ENCODE assay signal across 8 cellular contexts in genomic region chr1:207831517-207832327, GRCh38.
DNase-seq lines count a peak whose midpoint lies in the region; ATAC-seq, FAIRE-seq and TF ChIP-seq lines count a peak whose summit lies in the region.

No MANE protein-coding gene starts in this region.

- peak; percentile 84 for ATAC-seq in HG02678 (IDR thresholded peaks at IDR 0.05; ENCODE audit: unreplicated experiment)
- peak; percentile 88 to 89 for ATAC-seq in stimulated activated naive B cell treated with anti-CD40 and anti-IgM and Interleukin-4, amounts not matched to agents 10 μg/mL and 1 μg/mL and 100 μg/mL, for 72 hours (replicated peaks)

- DNase-seq in GM18507 (ENCODE audit: extremely low spot score, insufficient read length, low read depth) (peak; percentile 54), germinal center (ENCODE audit: low spot score) (peak; percentile 34), NCI-H82 treated with DMSO at 0.1 percent for 48 hours (lab: John Stamatoyannopoulos, UW; ENCODE audit: unreplicated experiment) (no peak), GM03348 (ENCODE audit: low spot score) (no peak), H54 (ENCODE audit: insufficient read length, low spot score) (no peak)
- DNase-seq in activated CD4-positive, alpha-beta T cell treated with anti-CD3 and anti-CD28 coated beads, Interleukin-2, amount 10 ng/mL, durations not matched to agents 24 days and 14 days = peak; percentile 87
- DNase-seq in stimulated activated naive B cell treated with anti-CD40 and anti-IgM and Interleukin-4, amounts not matched to agents 10 μg/mL and 1 μg/mL and 100 μg/mL, for 72 hours = peak; percentile 68

- H3K4me3 Mint-ChIP-seq in activated CD4-positive, alpha-beta T cell treated with anti-CD3 and anti-CD28 coated beads, Interleukin-2, amount 10 ng/mL, durations not matched to agents 24 days and 14 days = peak overlapping the region; percentile 88
- peak overlapping the region; percentile 78 to 85 for H3K4me3 Mint-ChIP-seq in stimulated activated naive B cell treated with anti-CD40 and anti-IgM and Interleukin-4, amounts not matched to agents 10 μg/mL and 1 μg/mL and 100 μg/mL, for 72 hours

- H3K36me3 Mint-ChIP-seq in activated CD4-positive, alpha-beta T cell treated with anti-CD3 and anti-CD28 coated beads, Interleukin-2, amount 10 ng/mL, durations not matched to agents 24 days and 14 days (ENCODE audit: low read depth) = peaks cover 24% of the 10 kb centered on the region
- peaks cover 10 to 21% of the 10 kb centered on the region in 2 donors for H3K36me3 Mint-ChIP-seq in stimulated activated naive B cell treated with anti-CD40 and anti-IgM and Interleukin-4, amounts not matched to agents 10 μg/mL and 1 μg/mL and 100 μg/mL, for 72 hours

- intact Hi-C loops in activated CD4-positive, alpha-beta T cell treated with anti-CD3 and anti-CD28 coated beads, Interleukin-2, amount 10 ng/mL, durations not matched to agents 24 days and 14 days (cut with micrococcal nuclease) = loop anchor here (1.0 kb wide), 4 partner anchors 7 to 38 kb away; no protein-coding TSS in a partner anchor

- H3K27ac Mint-ChIP-seq in activated CD4-positive, alpha-beta T cell treated with anti-CD3 and anti-CD28 coated beads, Interleukin-2, amount 10 ng/mL, durations not matched to agents 24 days and 14 days = peak overlapping the region; percentile 99
- H3K27ac Mint-ChIP-seq in stimulated activated naive B cell treated with anti-CD40 and anti-IgM and Interleukin-4, amounts not matched to agents 10 μg/mL and 1 μg/mL and 100 μg/mL, for 72 hours = peak overlapping the region; percentile 93

- peaks cover 82% of the 10 kb centered on the region for H3K4me1 Mint-ChIP-seq in activated CD4-positive, alpha-beta T cell treated with anti-CD3 and anti-CD28 coated beads, Interleukin-2, amount 10 ng/mL, durations not matched to agents 24 days and 14 days
- peaks cover 64 to 91% of the 10 kb centered on the region in 2 donors for H3K4me1 Mint-ChIP-seq in stimulated activated naive B cell treated with anti-CD40 and anti-IgM and Interleukin-4, amounts not matched to agents 10 μg/mL and 1 μg/mL and 100 μg/mL, for 72 hours

- no peak for TF ChIP-seq POLR2A in H54 (IDR thresholded peaks at IDR 0.05; ENCODE audit: low read depth, low read length)

- H3K9me3 Mint-ChIP-seq in activated CD4-positive, alpha-beta T cell treated with anti-CD3 and anti-CD28 coated beads, Interleukin-2, amount 10 ng/mL, durations not matched to agents 24 days and 14 days = no peaks in the 10 kb centered on the region
- no peaks in the 10 kb centered on the region for H3K9me3 Mint-ChIP-seq in stimulated activated naive B cell treated with anti-CD40 and anti-IgM and Interleukin-4, amounts not matched to agents 10 μg/mL and 1 μg/mL and 100 μg/mL, for 72 hours

- no peaks in the 10 kb centered on the region for H3K27me3 Mint-ChIP-seq in activated CD4-positive, alpha-beta T cell treated with anti-CD3 and anti-CD28 coated beads, Interleukin-2, amount 10 ng/mL, durations not matched to agents 24 days and 14 days
- no peaks in the 10 kb centered on the region for H3K27me3 Mint-ChIP-seq in stimulated activated naive B cell treated with anti-CD40 and anti-IgM and Interleukin-4, amounts not matched to agents 10 μg/mL and 1 μg/mL and 100 μg/mL, for 72 hours

- FAIRE-seq in GM18507 (lab: Jason Lieb, UNC) (peak; percentile 96), H54 (lab: Jason Lieb, UNC) (no peak)

Comparison
In these comparisons a context has a peak if more than half of its experiments do, and no peak if none do; other contexts are left out.
1. DNase-seq: peak in GM18507 (single experiment), activated CD4-positive, alpha-beta T cell treated with anti-CD3 and anti-CD28 coated beads, Interleukin-2, amount 10 ng/mL, durations not matched to agents 24 days and 14 days (single experiment), germinal center (single experiment) and stimulated activated naive B cell treated with anti-CD40 and anti-IgM and Interleukin-4, amounts not matched to agents 10 μg/mL and 1 μg/mL and 100 μg/mL, for 72 hours (single experiment); none in NCI-H82 treated with DMSO at 0.1 percent for 48 hours (single experiment), GM03348 (single experiment) and H54 (single experiment).